ENCODE assay signal across 13 cellular contexts in the genomic region with DNA sequence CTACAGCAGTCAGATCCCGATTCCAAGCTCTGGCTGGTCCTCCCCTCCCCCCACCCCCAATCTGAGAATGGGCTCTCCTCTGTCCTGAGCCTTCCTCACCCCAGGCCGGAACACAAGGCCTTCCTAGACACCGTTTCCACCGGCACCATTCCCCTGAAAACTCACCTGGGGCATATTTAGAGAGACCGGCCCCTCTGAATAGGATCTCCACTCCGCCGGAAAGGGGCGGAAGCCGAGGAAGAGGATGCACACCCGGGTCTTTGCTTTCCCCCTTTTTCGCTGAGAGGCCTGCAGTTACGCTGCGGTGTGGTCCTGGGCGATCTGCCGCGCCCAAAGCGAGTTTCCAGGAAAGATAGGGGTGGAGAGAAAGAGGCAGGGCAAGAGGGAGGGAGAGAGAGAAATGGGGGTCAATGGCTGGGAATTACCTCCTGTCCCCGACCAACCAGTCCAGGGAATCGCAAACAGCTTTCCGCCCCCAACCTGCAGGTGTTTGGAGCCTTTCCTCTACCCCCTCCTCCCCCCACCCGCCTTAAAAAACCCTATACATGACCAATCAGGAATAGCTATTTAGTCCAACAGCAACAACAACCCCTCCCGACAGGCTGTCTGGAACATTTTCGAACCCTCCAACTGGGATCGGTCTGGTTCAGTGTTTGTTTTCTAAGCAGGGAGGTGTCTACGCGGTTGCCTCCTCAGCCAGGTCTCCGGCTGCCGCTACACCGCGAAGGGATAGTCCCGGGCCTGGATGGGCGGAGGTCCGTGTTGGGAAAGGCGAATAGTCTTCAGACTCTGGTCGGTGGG. TPM values are rescaled to one million over a fixed set of nuclear protein-coding genes. Genes with fewer than 3 reads are reported as not detected.
A peak's percentile ranks its signal among the peaks of the same experiment; 100 is the strongest.
DNase-seq lines count a peak whose midpoint lies in the region; ATAC-seq, FAIRE-seq and TF ChIP-seq lines count a peak whose summit lies in the region.
"Had no signal": no experiment of that assay in that cellular context is flagged by ENCODE, and none has a peak within 500 bp of the region (broad histone marks: within the 10 kb centered on the region; RNA-seq: fewer than 3 reads in every experiment).

No MANE protein-coding gene starts in this region.

- H3K9me3 ChIP-seq in heart left ventricle (no peaks in the 10 kb centered on the region), muscle layer of duodenum (ENCODE audit: control insufficient read depth in 1 of 2, low read length in 2 of 2) (no peaks in the 10 kb centered on the region), tibial nerve (no peaks in the 10 kb centered on the region), pancreas (no peaks in the 10 kb centered on the region)

- TF ChIP-seq CTCF in heart left ventricle (IDR thresholded peaks at IDR 0.05): no peak
- TF ChIP-seq CTCF in tibial nerve (IDR thresholded peaks at IDR 0.05): no peak
- no peak for TF ChIP-seq CTCF in pancreas (IDR thresholded peaks at IDR 0.05)

- WGBS in heart left ventricle, 4 donors: 12 to 17% (median 15%) methylated on average over 34 to 35 of the region's 35 CpGs
- WGBS in tibial nerve, 2 donors: 16 to 19% methylated on average over 35 of the region's 35 CpGs
- 19 to 26% methylated on average over 35 of the region's 35 CpGs for WGBS in pancreas, 2 donors

- DNase-seq in heart left ventricle (no peak), Right ventricle myocardium superior (no peak), tibial nerve (ENCODE audit: low spot score in 2 of 2) (no peak), hepatic stellate cell (ENCODE audit: low spot score) (no peak), DMS 273 treated with DMSO at 0.1 percent for 48 hours (lab: John Stamatoyannopoulos, UW) (no peak), pancreas (no peak)
- DNase-seq in effector memory CD8-positive, alpha-beta T cell: no peak
- DNase-seq: ACHN, brain microvascular endothelial cell, NCI-H2081 treated with DMSO at 0.1 percent for 48 hours had no signal

- H3K36me3 ChIP-seq in heart left ventricle: no peaks in the 10 kb centered on the region
- no peaks in the 10 kb centered on the region for H3K36me3 ChIP-seq in muscle layer of duodenum (ENCODE audit: control insufficient read depth in 1 of 2, insufficient read depth in 2 of 2, low read length in 2 of 2)
- H3K36me3 ChIP-seq in tibial nerve: no peaks in the 10 kb centered on the region
- H3K36me3 ChIP-seq in pancreas: no peaks in the 10 kb centered on the region
- H3K36me3 ChIP-seq: brain microvascular endothelial cell had no signal

- H3K9me3 Mint-ChIP-seq in effector memory CD8-positive, alpha-beta T cell: no peaks in the 10 kb centered on the region

- TF ChIP-seq EP300 in tibial nerve (IDR thresholded peaks at IDR 0.05): no peak

- H3K27ac ChIP-seq in heart left ventricle: peak overlapping the region; percentile 57 to 96 (median 87)
- no peak overlapping the region for H3K27ac ChIP-seq in muscle layer of duodenum (ENCODE audit: low read length)
- peak overlapping the region in 3 of 4 donors; percentile 5 to 77 (median 15) for H3K27ac ChIP-seq in tibial nerve
- no peak overlapping the region for H3K27ac ChIP-seq in pancreas
- H3K27ac ChIP-seq: brain microvascular endothelial cell had no signal

- intact Hi-C loops in heart left ventricle (cut with DNase I): no loop called here
- intact Hi-C loops in Right ventricle myocardium superior (cut with DNase I): no loop called here
- intact Hi-C loops in pancreas (cut with DNase I): no loop called here

- H3K27me3 ChIP-seq in heart left ventricle (peaks cover 57 to 99% (median 93%) of the 10 kb centered on the region in 9 donors), muscle layer of duodenum (ENCODE audit: low read depth, low read length) (peaks cover 87% of the 10 kb centered on the region), tibial nerve (peaks cover 3 to 98% of the 10 kb centered on the region in 2 donors), pancreas (peaks cover 0 to 48% (median 3%) of the 10 kb centered on the region in 4 donors)

- ATAC-seq in heart left ventricle: peak in 1 of 4 donors; percentile 6
- no peak for ATAC-seq in Right ventricle myocardium superior (ENCODE audit: poor library complexity)
- ATAC-seq in effector memory CD8-positive, alpha-beta T cell (replicated peaks): no peak
- ATAC-seq in pancreas: no peak

- H3K27me3 Mint-ChIP-seq in effector memory CD8-positive, alpha-beta T cell: peaks cover 0 to 83% of the 10 kb centered on the region in 2 donors

- H3K27ac Mint-ChIP-seq in effector memory CD8-positive, alpha-beta T cell: no peak overlapping the region

- peaks cover 29 to 33% of the 10 kb centered on the region in 2 donors for H3K4me1 Mint-ChIP-seq in effector memory CD8-positive, alpha-beta T cell (ENCODE audit: low read depth in 2 of 2)

- peak overlapping the region; percentile 46 to 70 (median 58) for H3K4me3 ChIP-seq in heart left ventricle
- H3K4me3 ChIP-seq in muscle layer of duodenum (ENCODE audit: low read depth in 1 of 2, low read length in 2 of 2): peak overlapping the region; percentile 12 to 50
- H3K4me3 ChIP-seq in tibial nerve: peak overlapping the region in 2 of 4 donors; percentile 12 to 48
- no peak overlapping the region for H3K4me3 ChIP-seq in pancreas

- H3K4me1 ChIP-seq in heart left ventricle: peaks cover 0 to 57% (median 26%) of the 10 kb centered on the region in 12 donors
- H3K4me1 ChIP-seq in muscle layer of duodenum (ENCODE audit: control insufficient read depth in 1 of 2, insufficient read depth in 2 of 2, low read length in 2 of 2): peaks cover 0 to 28% of the 10 kb centered on the region in 2 donors
- peaks cover 0 to 57% (median 28%) of the 10 kb centered on the region in 4 donors for H3K4me1 ChIP-seq in tibial nerve
- H3K4me1 ChIP-seq in pancreas: peaks cover 0 to 9% (median 8%) of the 10 kb centered on the region in 3 donors

- peak overlapping the region; percentile 49 to 80 for H3K4me3 Mint-ChIP-seq in effector memory CD8-positive, alpha-beta T cell

- no peak for TF ChIP-seq POLR2A in heart left ventricle (IDR thresholded peaks at IDR 0.05)
- TF ChIP-seq POLR2A in tibial nerve (IDR thresholded peaks at IDR 0.05): no peak

- FAIRE-seq in pancreas (lab: Jason Lieb, UNC): no peak

- no peaks in the 10 kb centered on the region for H3K36me3 Mint-ChIP-seq in effector memory CD8-positive, alpha-beta T cell (ENCODE audit: insufficient read depth)

RNA-seq across cellular contexts. Expression of gene TAL1, which starts 2.8 kb away (rescaled TPM):
- total RNA-seq in heart left ventricle: 1 to 10 TPM; 1.8 to 3.9 (median 3.4) TPM
- 1 to 10 TPM; 2.7 to 2.9 TPM for polyA plus RNA-seq in heart left ventricle
- 3.8 TPM for total RNA-seq in Right ventricle myocardium superior
- total RNA-seq in tibial nerve: 10 to 100 TPM in 1 of 4 donors, 1 to 10 TPM in 3; 3.1 to 10.0 (median 5.7) TPM
- total RNA-seq in pancreas: 1 to 10 TPM in 2 of 6 donors, under 1 TPM in 4; 0.28 to 1.2 (median 0.39) TPM
- polyA plus RNA-seq in pancreas: 1 to 10 TPM; 1.8 to 3.2 TPM
- total RNA-seq: fibroblast of villous mesenchyme had no signal

RNA-seq across cellular contexts. Expression of gene PDZK1IP1, which starts 39.4 kb away (rescaled TPM):
- total RNA-seq in heart left ventricle (1 to 10 TPM in 1 of 9 donors, under 1 TPM in 1, not detected in 7; 0.56 to 7.1 TPM), Right ventricle myocardium superior (not detected), tibial nerve (1 to 10 TPM in 2 of 4 donors, not detected in 2; 1.5 to 4.2 TPM), pancreas (10 to 100 TPM; 26.6 to 55.9 (median 46.4) TPM)
- polyA plus RNA-seq in heart left ventricle (not detected), pancreas (10 to 100 TPM; 26.1 to 41.9 TPM)
- total RNA-seq: Daoy had no signal

Comparison
In these comparisons a context has a peak if more than half of its experiments do, and no peak if none do; other contexts are left out.
1. H3K27ac ChIP-seq: peak in heart left ventricle (12 of 12) and tibial nerve (3 of 4); none in muscle layer of duodenum (single experiment) and pancreas (0 of 4).
2. H3K4me3 ChIP-seq: peak in heart left ventricle (12 of 12) and muscle layer of duodenum (2 of 2); none in pancreas (0 of 4).